1 cellular context compared by ENCODE assay signal in the genomic region with DNA sequence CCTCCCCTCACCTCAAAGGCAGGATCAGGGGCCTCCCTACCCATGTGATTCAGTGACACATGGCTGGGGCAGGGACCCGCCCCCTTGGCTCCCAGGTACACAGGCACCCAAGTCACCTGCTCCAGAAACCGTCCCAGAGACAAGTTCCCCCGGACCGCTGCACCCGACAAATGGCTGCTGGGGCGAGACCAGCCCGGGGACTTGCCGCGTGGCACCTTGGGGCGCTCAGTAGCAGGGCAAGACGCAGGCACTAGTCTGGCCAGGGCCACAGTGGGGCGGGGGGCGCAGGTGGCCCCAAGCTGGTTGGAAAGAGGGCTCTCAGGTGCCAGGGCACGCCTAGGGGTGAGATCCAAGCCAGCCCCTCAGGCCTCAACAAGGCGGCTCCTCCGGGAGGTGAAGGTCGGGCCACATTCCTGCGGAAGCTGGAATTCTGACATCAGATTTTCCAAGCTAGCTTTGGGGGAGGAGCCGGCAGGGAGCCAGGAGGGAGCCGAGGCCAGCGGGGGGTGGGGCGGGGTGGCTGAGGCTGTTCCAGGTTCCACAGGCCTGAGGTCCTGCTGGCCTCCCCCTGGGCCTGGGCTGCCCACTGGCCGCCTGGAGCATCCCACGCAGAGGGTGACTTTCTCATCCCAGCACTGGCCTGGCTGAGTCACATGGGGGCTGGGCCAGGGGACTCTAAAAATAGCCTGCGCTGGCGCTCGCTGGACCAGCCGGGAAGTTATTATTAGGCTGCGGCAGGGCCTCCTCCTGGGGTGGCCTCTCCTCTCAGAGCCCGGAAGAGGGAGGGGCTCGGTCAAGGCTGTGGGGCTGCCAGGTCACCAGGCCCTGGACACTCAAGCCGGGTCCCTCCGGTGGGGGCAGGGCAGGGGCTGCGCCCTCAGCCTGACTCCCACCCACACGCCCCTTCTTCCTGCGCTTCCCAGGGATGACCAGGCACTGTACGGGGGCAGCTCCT.
TF ChIP-seq lines count a peak whose summit lies in the region.

No MANE protein-coding gene starts in this region.

TF ChIP-seq in HepG2, 621 proteins besides CTCF, POLR2A, EP300 and RAD21 (continued from another document and continues in another):
- TF ChIP-seq, protein P1, sequence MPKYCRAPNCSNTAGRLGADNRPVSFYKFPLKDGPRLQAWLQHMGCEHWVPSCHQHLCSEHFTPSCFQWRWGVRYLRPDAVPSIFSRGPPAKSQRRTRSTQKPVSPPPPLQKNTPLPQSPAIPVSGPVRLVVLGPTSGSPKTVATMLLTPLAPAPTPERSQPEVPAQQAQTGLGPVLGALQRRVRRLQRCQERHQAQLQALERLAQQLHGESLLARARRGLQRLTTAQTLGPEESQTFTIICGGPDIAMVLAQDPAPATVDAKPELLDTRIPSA (CRISPR knock-in tag; IDR thresholded peaks at IDR 0.05; ENCODE audit: borderline replicate concordance): no peak
- TF ChIP-seq ZNF24 (IDR thresholded peaks at IDR 0.05) (no peak), HDAC6 (IDR thresholded peaks at IDR 0.05; ENCODE audit: low read depth, low read length) (no peak), ZNF256 (CRISPR knock-in tag; conservative IDR thresholded peaks at IDR 0.05) (no peak), SMYD3 (CRISPR knock-in tag; IDR thresholded peaks at IDR 0.05) (no peak), CC2D1A (CRISPR knock-in tag; IDR thresholded peaks at IDR 0.05) (no peak), ZNF264 (CRISPR knock-in tag; IDR thresholded peaks at IDR 0.05) (no peak), AHR (CRISPR knock-in tag; IDR thresholded peaks at IDR 0.05) (peak; percentile 81)
- TF ChIP-seq, protein P2, sequence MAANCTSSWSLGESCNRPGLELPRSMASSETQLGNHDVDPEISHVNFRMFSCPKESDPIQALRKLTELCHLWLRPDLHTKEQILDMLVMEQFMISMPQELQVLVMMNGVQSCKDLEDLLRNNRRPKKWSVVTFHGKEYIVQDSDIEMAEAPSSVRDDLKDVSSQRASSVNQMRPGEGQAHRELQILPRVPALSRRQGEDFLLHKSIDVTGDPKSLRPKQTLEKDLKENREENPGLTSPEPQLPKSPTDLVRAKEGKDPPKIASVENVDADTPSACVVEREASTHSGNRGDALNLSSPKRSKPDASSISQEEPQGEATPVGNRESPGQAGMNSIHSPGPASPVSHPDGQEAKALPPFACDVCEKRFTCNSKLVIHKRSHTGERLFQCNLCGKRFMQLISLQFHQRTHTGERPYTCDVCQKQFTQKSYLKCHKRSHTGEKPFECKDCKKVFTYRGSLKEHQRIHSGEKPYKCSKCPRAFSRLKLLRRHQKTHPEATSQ (CRISPR knock-in tag; IDR thresholded peaks at IDR 0.05; ENCODE audit: borderline replicate concordance): no peak
- TF ChIP-seq, protein P3, sequence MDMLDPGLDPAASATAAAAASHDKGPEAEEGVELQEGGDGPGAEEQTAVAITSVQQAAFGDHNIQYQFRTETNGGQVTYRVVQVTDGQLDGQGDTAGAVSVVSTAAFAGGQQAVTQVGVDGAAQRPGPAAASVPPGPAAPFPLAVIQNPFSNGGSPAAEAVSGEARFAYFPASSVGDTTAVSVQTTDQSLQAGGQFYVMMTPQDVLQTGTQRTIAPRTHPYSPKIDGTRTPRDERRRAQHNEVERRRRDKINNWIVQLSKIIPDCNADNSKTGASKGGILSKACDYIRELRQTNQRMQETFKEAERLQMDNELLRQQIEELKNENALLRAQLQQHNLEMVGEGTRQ (IDR thresholded peaks at IDR 0.05; ENCODE audit: low read depth, low read length): peak; percentile 24; the same call in 1 of the 2 replicates
- TF ChIP-seq, protein P3 (CRISPR knock-in tag; IDR thresholded peaks at IDR 0.05; ENCODE audit: borderline replicate concordance): no peak; the same call in 1 of the 2 replicates
- TF ChIP-seq, protein P4, sequence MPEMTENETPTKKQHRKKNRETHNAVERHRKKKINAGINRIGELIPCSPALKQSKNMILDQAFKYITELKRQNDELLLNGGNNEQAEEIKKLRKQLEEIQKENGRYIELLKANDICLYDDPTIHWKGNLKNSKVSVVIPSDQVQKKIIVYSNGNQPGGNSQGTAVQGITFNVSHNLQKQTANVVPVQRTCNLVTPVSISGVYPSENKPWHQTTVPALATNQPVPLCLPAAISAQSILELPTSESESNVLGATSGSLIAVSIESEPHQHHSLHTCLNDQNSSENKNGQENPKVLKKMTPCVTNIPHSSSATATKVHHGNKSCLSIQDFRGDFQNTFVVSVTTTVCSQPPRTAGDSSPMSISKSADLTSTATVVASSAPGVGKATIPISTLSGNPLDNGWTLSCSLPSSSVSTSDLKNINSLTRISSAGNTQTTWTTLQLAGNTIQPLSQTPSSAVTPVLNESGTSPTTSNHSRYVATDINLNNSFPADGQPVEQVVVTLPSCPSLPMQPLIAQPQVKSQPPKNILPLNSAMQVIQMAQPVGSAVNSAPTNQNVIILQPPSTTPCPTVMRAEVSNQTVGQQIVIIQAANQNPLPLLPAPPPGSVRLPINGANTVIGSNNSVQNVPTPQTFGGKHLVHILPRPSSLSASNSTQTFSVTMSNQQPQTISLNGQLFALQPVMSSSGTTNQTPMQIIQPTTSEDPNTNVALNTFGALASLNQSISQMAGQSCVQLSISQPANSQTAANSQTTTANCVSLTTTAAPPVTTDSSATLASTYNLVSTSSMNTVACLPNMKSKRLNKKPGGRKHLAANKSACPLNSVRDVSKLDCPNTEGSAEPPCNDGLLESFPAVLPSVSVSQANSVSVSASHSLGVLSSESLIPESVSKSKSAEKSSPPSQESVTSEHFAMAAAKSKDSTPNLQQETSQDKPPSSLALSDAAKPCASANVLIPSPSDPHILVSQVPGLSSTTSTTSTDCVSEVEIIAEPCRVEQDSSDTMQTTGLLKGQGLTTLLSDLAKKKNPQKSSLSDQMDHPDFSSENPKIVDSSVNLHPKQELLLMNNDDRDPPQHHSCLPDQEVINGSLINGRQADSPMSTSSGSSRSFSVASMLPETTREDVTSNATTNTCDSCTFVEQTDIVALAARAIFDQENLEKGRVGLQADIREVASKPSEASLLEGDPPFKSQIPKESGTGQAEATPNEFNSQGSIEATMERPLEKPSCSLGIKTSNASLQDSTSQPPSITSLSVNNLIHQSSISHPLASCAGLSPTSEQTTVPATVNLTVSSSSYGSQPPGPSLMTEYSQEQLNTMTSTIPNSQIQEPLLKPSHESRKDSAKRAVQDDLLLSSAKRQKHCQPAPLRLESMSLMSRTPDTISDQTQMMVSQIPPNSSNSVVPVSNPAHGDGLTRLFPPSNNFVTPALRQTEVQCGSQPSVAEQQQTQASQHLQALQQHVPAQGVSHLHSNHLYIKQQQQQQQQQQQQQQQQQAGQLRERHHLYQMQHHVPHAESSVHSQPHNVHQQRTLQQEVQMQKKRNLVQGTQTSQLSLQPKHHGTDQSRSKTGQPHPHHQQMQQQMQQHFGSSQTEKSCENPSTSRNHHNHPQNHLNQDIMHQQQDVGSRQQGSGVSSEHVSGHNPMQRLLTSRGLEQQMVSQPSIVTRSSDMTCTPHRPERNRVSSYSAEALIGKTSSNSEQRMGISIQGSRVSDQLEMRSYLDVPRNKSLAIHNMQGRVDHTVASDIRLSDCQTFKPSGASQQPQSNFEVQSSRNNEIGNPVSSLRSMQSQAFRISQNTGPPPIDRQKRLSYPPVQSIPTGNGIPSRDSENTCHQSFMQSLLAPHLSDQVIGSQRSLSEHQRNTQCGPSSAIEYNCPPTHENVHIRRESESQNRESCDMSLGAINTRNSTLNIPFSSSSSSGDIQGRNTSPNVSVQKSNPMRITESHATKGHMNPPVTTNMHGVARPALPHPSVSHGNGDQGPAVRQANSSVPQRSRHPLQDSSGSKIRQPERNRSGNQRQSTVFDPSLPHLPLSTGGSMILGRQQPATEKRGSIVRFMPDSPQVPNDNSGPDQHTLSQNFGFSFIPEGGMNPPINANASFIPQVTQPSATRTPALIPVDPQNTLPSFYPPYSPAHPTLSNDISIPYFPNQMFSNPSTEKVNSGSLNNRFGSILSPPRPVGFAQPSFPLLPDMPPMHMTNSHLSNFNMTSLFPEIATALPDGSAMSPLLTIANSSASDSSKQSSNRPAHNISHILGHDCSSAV (CRISPR knock-in tag; IDR thresholded peaks at IDR 0.05; ENCODE audit: borderline replicate concordance): no peak
- TF ChIP-seq, protein P5, sequence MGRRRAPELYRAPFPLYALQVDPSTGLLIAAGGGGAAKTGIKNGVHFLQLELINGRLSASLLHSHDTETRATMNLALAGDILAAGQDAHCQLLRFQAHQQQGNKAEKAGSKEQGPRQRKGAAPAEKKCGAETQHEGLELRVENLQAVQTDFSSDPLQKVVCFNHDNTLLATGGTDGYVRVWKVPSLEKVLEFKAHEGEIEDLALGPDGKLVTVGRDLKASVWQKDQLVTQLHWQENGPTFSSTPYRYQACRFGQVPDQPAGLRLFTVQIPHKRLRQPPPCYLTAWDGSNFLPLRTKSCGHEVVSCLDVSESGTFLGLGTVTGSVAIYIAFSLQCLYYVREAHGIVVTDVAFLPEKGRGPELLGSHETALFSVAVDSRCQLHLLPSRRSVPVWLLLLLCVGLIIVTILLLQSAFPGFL (CRISPR knock-in tag; IDR thresholded peaks at IDR 0.05): no peak
- TF ChIP-seq, protein P6, sequence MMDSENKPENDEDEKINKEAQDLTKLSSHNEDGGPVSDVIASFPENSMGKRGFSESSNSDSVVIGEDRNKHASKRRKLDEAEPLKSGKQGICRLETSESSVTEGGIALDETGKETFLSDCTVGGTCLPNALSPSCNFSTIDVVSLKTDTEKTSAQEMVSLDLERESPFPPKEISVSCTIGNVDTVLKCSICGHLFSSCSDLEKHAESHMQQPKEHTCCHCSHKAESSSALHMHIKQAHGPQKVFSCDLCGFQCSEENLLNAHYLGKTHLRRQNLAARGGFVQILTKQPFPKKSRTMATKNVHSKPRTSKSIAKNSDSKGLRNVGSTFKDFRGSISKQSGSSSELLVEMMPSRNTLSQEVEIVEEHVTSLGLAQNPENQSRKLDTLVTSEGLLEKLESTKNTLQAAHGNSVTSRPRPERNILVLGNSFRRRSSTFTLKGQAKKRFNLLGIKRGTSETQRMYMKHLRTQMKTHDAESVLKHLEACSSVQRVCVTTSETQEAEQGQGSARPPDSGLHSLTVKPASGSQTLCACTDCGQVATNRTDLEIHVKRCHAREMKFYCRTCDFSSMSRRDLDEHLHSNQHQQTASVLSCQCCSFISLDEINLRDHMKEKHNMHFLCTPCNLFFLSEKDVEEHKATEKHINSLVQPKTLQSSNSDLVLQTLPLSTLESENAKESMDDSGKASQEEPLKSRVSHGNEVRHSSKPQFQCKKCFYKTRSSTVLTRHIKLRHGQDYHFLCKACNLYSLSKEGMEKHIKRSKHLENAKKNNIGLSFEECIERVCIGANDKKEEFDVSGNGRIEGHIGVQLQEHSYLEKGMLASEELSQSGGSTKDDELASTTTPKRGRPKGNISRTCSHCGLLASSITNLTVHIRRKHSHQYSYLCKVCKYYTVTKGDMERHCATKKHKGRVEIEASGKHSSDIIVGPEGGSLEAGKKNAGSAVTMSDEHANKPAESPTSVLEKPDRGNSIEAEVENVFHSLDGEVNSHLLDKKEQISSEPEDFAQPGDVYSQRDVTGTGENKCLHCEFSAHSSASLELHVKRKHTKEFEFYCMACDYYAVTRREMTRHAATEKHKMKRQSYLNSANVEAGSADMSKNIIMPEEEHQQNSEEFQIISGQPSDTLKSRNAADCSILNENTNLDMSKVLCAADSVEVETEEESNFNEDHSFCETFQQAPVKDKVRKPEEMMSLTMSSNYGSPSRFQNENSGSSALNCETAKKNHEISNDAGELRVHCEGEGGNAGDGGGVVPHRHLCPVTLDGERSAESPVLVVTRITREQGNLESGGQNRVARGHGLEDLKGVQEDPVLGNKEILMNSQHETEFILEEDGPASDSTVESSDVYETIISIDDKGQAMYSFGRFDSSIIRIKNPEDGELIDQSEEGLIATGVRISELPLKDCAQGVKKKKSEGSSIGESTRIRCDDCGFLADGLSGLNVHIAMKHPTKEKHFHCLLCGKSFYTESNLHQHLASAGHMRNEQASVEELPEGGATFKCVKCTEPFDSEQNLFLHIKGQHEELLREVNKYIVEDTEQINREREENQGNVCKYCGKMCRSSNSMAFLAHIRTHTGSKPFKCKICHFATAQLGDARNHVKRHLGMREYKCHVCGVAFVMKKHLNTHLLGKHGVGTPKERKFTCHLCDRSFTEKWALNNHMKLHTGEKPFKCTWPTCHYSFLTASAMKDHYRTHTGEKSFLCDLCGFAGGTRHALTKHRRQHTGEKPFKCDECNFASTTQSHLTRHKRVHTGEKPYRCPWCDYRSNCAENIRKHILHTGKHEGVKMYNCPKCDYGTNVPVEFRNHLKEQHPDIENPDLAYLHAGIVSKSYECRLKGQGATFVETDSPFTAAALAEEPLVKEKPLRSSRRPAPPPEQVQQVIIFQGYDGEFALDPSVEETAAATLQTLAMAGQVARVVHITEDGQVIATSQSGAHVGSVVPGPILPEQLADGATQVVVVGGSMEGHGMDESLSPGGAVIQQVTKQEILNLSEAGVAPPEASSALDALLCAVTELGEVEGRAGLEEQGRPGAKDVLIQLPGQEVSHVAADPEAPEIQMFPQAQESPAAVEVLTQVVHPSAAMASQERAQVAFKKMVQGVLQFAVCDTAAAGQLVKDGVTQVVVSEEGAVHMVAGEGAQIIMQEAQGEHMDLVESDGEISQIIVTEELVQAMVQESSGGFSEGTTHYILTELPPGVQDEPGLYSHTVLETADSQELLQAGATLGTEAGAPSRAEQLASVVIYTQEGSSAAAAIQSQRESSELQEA (CRISPR knock-in tag; IDR thresholded peaks at IDR 0.05; ENCODE audit: not compliant biosample characterization): no peak
- TF ChIP-seq, protein P7, sequence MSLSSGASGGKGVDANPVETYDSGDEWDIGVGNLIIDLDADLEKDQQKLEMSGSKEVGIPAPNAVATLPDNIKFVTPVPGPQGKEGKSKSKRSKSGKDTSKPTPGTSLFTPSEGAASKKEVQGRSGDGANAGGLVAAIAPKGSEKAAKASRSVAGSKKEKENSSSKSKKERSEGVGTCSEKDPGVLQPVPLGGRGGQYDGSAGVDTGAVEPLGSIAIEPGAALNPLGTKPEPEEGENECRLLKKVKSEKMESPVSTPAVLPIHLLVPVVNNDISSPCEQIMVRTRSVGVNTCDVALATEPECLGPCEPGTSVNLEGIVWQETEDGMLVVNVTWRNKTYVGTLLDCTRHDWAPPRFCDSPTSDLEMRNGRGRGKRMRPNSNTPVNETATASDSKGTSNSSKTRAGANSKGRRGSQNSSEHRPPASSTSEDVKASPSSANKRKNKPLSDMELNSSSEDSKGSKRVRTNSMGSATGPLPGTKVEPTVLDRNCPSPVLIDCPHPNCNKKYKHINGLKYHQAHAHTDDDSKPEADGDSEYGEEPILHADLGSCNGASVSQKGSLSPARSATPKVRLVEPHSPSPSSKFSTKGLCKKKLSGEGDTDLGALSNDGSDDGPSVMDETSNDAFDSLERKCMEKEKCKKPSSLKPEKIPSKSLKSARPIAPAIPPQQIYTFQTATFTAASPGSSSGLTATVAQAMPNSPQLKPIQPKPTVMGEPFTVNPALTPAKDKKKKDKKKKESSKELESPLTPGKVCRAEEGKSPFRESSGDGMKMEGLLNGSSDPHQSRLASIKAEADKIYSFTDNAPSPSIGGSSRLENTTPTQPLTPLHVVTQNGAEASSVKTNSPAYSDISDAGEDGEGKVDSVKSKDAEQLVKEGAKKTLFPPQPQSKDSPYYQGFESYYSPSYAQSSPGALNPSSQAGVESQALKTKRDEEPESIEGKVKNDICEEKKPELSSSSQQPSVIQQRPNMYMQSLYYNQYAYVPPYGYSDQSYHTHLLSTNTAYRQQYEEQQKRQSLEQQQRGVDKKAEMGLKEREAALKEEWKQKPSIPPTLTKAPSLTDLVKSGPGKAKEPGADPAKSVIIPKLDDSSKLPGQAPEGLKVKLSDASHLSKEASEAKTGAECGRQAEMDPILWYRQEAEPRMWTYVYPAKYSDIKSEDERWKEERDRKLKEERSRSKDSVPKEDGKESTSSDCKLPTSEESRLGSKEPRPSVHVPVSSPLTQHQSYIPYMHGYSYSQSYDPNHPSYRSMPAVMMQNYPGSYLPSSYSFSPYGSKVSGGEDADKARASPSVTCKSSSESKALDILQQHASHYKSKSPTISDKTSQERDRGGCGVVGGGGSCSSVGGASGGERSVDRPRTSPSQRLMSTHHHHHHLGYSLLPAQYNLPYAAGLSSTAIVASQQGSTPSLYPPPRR (CRISPR knock-in tag; IDR thresholded peaks at IDR 0.05; ENCODE audit: borderline replicate concordance): no peak; the same call in 1 of the 2 replicates
